Comparison of ENCODE assay signal across 27 cellular contexts in genomic region chr3:59953104-59953503, GRCh38.
"Had no signal": no experiment of that assay in that cellular context is flagged by ENCODE, and none has a peak within 500 bp of the region (broad histone marks: within the 10 kb centered on the region; RNA-seq: fewer than 3 reads in every experiment).

No MANE protein-coding gene starts in this region.

- ATAC-seq: effector memory CD8-positive, alpha-beta T cell; heart right ventricle; left cardiac atrium; left lung; mucosa of descending colon; psoas muscle; right cardiac atrium; stimulated activated effector memory CD8-positive, alpha-beta T cell treated with anti-CD3 and anti-CD28 coated beads, Interleukin-12 subunit alpha, Interleukin-12 subunit beta, amount 100 ng/mL, for 72 hours had no signal

- H3K27ac ChIP-seq: esophagus squamous epithelium, heart right ventricle, left lung, neural progenitor cell, psoas muscle, sigmoid colon, stomach, thyroid gland, vagina had no signal

- H2AFZ ChIP-seq: neural progenitor cell had no signal

- H3K9me3 Mint-ChIP-seq: neural progenitor cell had no signal

- H3K9me3 ChIP-seq: esophagus squamous epithelium, heart right ventricle, left lung, mucosa of descending colon, psoas muscle, sigmoid colon, stomach, thyroid gland, vagina had no signal

- H3K4me3 ChIP-seq: esophagus squamous epithelium, heart right ventricle, left lung, mucosa of descending colon, neural progenitor cell, psoas muscle, sigmoid colon, stomach, thyroid gland, vagina had no signal

- H3K9ac ChIP-seq: neural progenitor cell had no signal

- H3K36me3 ChIP-seq: esophagus squamous epithelium, heart right ventricle, left lung, neural progenitor cell, sigmoid colon, stomach, thyroid gland, vagina had no signal

- H3K4me1 Mint-ChIP-seq: mesothelial cell of epicardium, naive B cell, nephron, neural progenitor cell had no signal

- DNase-seq: effector memory CD8-positive, alpha-beta T cell; erythroblast; esophagus squamous epithelium; foreskin melanocyte; glutamatergic neuron; heart right ventricle; hippocampal formation; left cardiac atrium; left lung; mesenchymal stem cell; mucosa of descending colon; naive B cell; nucleus accumbens; psoas muscle; right cardiac atrium; sigmoid colon; stimulated activated CD4-positive, alpha-beta T cell treated with anti-CD3 and anti-CD28 coated beads, Interleukin-2, amount 100 ng/mL, for 24 hours; stimulated activated CD4-positive, alpha-beta T cell treated with anti-CD3 and anti-CD28 coated beads, Interleukin-4, amount 100 ng/mL, for 24 hours; stimulated activated naive CD4-positive, alpha-beta T cell treated with Interleukin-2 at 50 U/mL for 16 hours; stomach; thyroid gland; trophoblast cell had no signal

- H3K4me2 ChIP-seq: neural progenitor cell had no signal

- H3K4me1 ChIP-seq: esophagus squamous epithelium, heart right ventricle, left lung, neural progenitor cell, psoas muscle, sigmoid colon, stomach, thyroid gland, vagina had no signal

- H3K27me3 ChIP-seq: esophagus squamous epithelium, left lung, neural progenitor cell, sigmoid colon, stomach, thyroid gland, vagina had no signal

- H3K4me3 Mint-ChIP-seq: effector memory CD8-positive, alpha-beta T cell; mesothelial cell of epicardium; naive B cell; nephron; neural progenitor cell; stimulated activated effector memory CD8-positive, alpha-beta T cell treated with anti-CD3 and anti-CD28 coated beads, Interleukin-12 subunit alpha, Interleukin-12 subunit beta, amount 100 ng/mL, for 72 hours had no signal

- H3K36me3 Mint-ChIP-seq: mesothelial cell of epicardium; neural progenitor cell; stimulated activated effector memory CD8-positive, alpha-beta T cell treated with anti-CD3 and anti-CD28 coated beads, Interleukin-12 subunit alpha, Interleukin-12 subunit beta, amount 100 ng/mL, for 72 hours had no signal

- H3K27ac Mint-ChIP-seq: effector memory CD8-positive, alpha-beta T cell; mesothelial cell of epicardium; nephron; neural progenitor cell; stimulated activated effector memory CD8-positive, alpha-beta T cell treated with anti-CD3 and anti-CD28 coated beads, Interleukin-12 subunit alpha, Interleukin-12 subunit beta, amount 100 ng/mL, for 72 hours had no signal
